9 cellular contexts compared by ENCODE assay signal in genomic region chr1:247332901-247333361, GRCh38. TPM values are rescaled to one million over a fixed set of nuclear protein-coding genes. Genes with fewer than 3 reads are reported as not detected.
DNase-seq lines count a peak whose midpoint lies in the region; TF ChIP-seq lines count a peak whose summit lies in the region.
"Had no signal": no experiment of that assay in that cellular context is flagged by ENCODE, and none has a peak within 500 bp of the region (broad histone marks: within the 10 kb centered on the region; RNA-seq: fewer than 3 reads in every experiment).

No MANE protein-coding gene starts in this region.

- H3K79me1 ChIP-seq in mesendoderm (ENCODE audit: low read length), result peaks cover 60% of the 10 kb centered on the region

- no peaks in the 10 kb centered on the region for H3K9me3 ChIP-seq in OCI-LY7 (ENCODE audit: low read length)

- CTCF ChIA-PET in OCI-LY7 (lab: Charles Lee; ENCODE audit: unreplicated experiment), result no interaction called here

- WGBS in mesendoderm (ENCODE audit: extremely low coverage, insufficient coverage, low lambda C conversion rate), result no CpG with 5 or more reads among the region's 13 CpGs

- H4K20me1 ChIP-seq in OCI-LY7 (ENCODE audit: insufficient read depth, low read length), result no peaks in the 10 kb centered on the region; the same call in 1 of the 2 replicates

- H3K36me3 ChIP-seq in OCI-LY7 (ENCODE audit: insufficient read depth, low read length) (peaks cover 21% of the 10 kb centered on the region), mesendoderm (ENCODE audit: control insufficient read depth, insufficient read depth, low read length) (peaks cover 7% of the 10 kb centered on the region)

- no peak overlapping the region for H2BK5ac ChIP-seq in mesendoderm (ENCODE audit: low read length)

- peak overlapping the region; percentile 90 for H3K27ac Mint-ChIP-seq in type B pancreatic cell

- no peaks in the 10 kb centered on the region for H3K9me2 ChIP-seq in OCI-LY7 (ENCODE audit: insufficient read depth, low read length)

- peak overlapping the region; percentile 95 for H3K23ac ChIP-seq in mesendoderm (ENCODE audit: low read length)

- H3K36me3 Mint-ChIP-seq in type B pancreatic cell, result peaks cover 25% of the 10 kb centered on the region

- no peak overlapping the region for H2AFZ ChIP-seq in OCI-LY7 (ENCODE audit: low read length)

- H3K27me3 Mint-ChIP-seq in type B pancreatic cell, result no peaks in the 10 kb centered on the region

- no TSS peak for BruUV-seq in OCI-LY7 (replicated peaks; lab: Mats Ljungman, UMichigan)

- intact Hi-C loops in OCI-LY7 (cut with micrococcal nuclease; ENCODE audit: unreplicated experiment), result loop anchor here (5.0 kb wide), 1 partner anchor 121 kb away; no protein-coding TSS in a partner anchor
- intact Hi-C loops in dorsolateral prefrontal cortex (cut with DNase I), result loop anchor here (5.0 kb wide), 4 partner anchors 39 to 231 kb away; partner anchors contain the start of gene ZNF669 (in 1 of the 2)

- DNase-seq in DMS 273 (lab: John Stamatoyannopoulos, UW; ENCODE audit: unreplicated experiment), result peak; percentile 68
- no peak for DNase-seq in DMS 273 treated with DMSO at 0.1 percent for 48 hours (lab: John Stamatoyannopoulos, UW)
- no peak for DNase-seq in OCI-LY7 (ENCODE audit: low spot score)
- peak in 8 of 10 donors; percentile 26 to 65 (median 55) for DNase-seq in dorsolateral prefrontal cortex
- DNase-seq in mesendoderm, result peak; percentile 41
- DNase-seq in type B pancreatic cell (ENCODE audit: extremely low spot score, unreplicated experiment), result no peak
- no peak for DNase-seq in activated CD4-positive, alpha-beta T cell treated with anti-CD3 and anti-CD28 coated beads for 48 hours
- DNase-seq in NCI-H1417 treated with DMSO at 0.1 percent for 48 hours (lab: John Stamatoyannopoulos, UW), result no peak

- H4K5ac ChIP-seq in mesendoderm (ENCODE audit: low read length), result no peak overlapping the region

- peak overlapping the region; percentile 76 for H2AK5ac ChIP-seq in mesendoderm (ENCODE audit: low read length)

- peaks cover 53% of the 10 kb centered on the region for H3K4me1 Mint-ChIP-seq in type B pancreatic cell (ENCODE audit: unreplicated experiment)

- no peak overlapping the region for H2BK15ac ChIP-seq in mesendoderm (replicated peaks; ENCODE audit: low read depth)

- no peak overlapping the region for H2BK120ac ChIP-seq in mesendoderm (ENCODE audit: low read depth, low read length)

- H3K4ac ChIP-seq in mesendoderm (ENCODE audit: low read depth, low read length), result no peak overlapping the region

- POLR2A ChIA-PET in OCI-LY7 (lab: Charles Lee), result interaction anchor here (0.6 to 1.1 kb wide), 4 partner anchors 14 to 228 kb away, joined by 3 to 4 read pairs (median 3); no protein-coding TSS in a partner anchor

- H3K9ac ChIP-seq in mesendoderm (ENCODE audit: low read length), result peak overlapping the region; percentile 88

- no peak overlapping the region for H4K8ac ChIP-seq in mesendoderm (ENCODE audit: low read depth, low read length)

- H3K9me3 Mint-ChIP-seq in type B pancreatic cell, result no peaks in the 10 kb centered on the region

- H3K4me3 Mint-ChIP-seq in type B pancreatic cell, result peak overlapping the region; percentile 91

- H3K4me3 ChIP-seq in OCI-LY7 (ENCODE audit: low read depth, low read length, poor library complexity, severe bottlenecking) (peak overlapping the region; percentile 99), dorsolateral prefrontal cortex (peak overlapping the region; percentile 42 to 99 (median 93)), mesendoderm (ENCODE audit: low read length) (peak overlapping the region; percentile 81)

- TF ChIP-seq CTCF in OCI-LY7 (conservative IDR thresholded peaks at IDR 0.05; ENCODE audit: low read length) (no peak), dorsolateral prefrontal cortex (IDR thresholded peaks at IDR 0.05 in 54 of 56, conservative IDR thresholded peaks at IDR 0.05 in 2 of 56; ENCODE audit: low read depth in 1 of 56, partially characterized antibody in 56 of 56) (no peak), type B pancreatic cell (conservative IDR thresholded peaks at IDR 0.05) (no peak)

- H3K79me2 ChIP-seq in OCI-LY7 (ENCODE audit: insufficient read depth, low read depth, low read length) (peaks cover 10% of the 10 kb centered on the region; the same call in 1 of the 2 replicates), mesendoderm (ENCODE audit: control insufficient read depth, insufficient read depth, low read length) (peaks cover 77% of the 10 kb centered on the region)

- H3K27me3 ChIP-seq in dorsolateral prefrontal cortex, result no peaks in the 10 kb centered on the region
- no peaks in the 10 kb centered on the region for H3K27me3 ChIP-seq in mesendoderm (ENCODE audit: insufficient read depth, low read length, poor library complexity)

- peak overlapping the region; percentile 57 for H3K18ac ChIP-seq in mesendoderm (ENCODE audit: low read length)

- peak overlapping the region; percentile 98 for H3K56ac ChIP-seq in mesendoderm (ENCODE audit: low read length)

- peaks cover 17% of the 10 kb centered on the region for H3K4me1 ChIP-seq in OCI-LY7 (ENCODE audit: insufficient read depth, low read length, poor library complexity, severe bottlenecking)
- H3K4me1 ChIP-seq in mesendoderm (ENCODE audit: control insufficient read depth, low read depth, low read length), result peaks cover 32% of the 10 kb centered on the region

- peak overlapping the region; percentile 91; the same call in 1 of the 2 replicates for H3K4me2 ChIP-seq in OCI-LY7 (ENCODE audit: low read length)
- H3K4me2 ChIP-seq in mesendoderm (ENCODE audit: low read length), result peak overlapping the region; percentile 95

- H3K27ac ChIP-seq in OCI-LY7 (ENCODE audit: low read depth, low read length, poor library complexity, severe bottlenecking) (no peak overlapping the region), dorsolateral prefrontal cortex (peak overlapping the region; percentile 11 to 94 (median 85)), mesendoderm (ENCODE audit: low read depth, low read length) (no peak overlapping the region)
- H3K27ac ChIP-seq: 22Rv1 had no signal

RNA-seq across cellular contexts. Expression of gene ZNF496, which starts 1.3 kb away (rescaled TPM):
- total RNA-seq in OCI-LY7 (2014; rRNA removed; shearing (Covaris generic)), result 29.2 and 36.4 TPM in 2 replicates
- total RNA-seq in OCI-LY7 (2022) (21.7 and 26.9 TPM in 2 replicates), dorsolateral prefrontal cortex (10 to 100 TPM; 18.3 to 43.2 (median 27.3) TPM), type B pancreatic cell (ENCODE audit: low replicate concordance) (24.3 and 47.1 TPM in 2 replicates)
- 25.4 TPM for polyA plus RNA-seq in mesendoderm (2013, experiment 1 of 2)
- 26.3 TPM for polyA plus RNA-seq in mesendoderm (2013, experiment 2 of 2)

Comparison
In these comparisons a context has a peak if more than half of its experiments do, and no peak if none do; other contexts are left out.
1. DNase-seq: peak in DMS 273 (single experiment), dorsolateral prefrontal cortex (8 of 10) and mesendoderm (single experiment); none in DMS 273 treated with DMSO at 0.1 percent for 48 hours (single experiment), OCI-LY7 (single experiment), type B pancreatic cell (single experiment), activated CD4-positive, alpha-beta T cell treated with anti-CD3 and anti-CD28 coated beads for 48 hours (single experiment) and NCI-H1417 treated with DMSO at 0.1 percent for 48 hours (single experiment).
2. H3K27ac ChIP-seq: peak in dorsolateral prefrontal cortex (59 of 59); none in OCI-LY7 (single experiment) and mesendoderm (single experiment).
3. Peak in every context shown above with its lines, with median percentiles within 50 percentile points of each other: H3K4me3 ChIP-seq.